Comparison of ENCODE assay signal across 1 cellular context in the genomic region with DNA sequence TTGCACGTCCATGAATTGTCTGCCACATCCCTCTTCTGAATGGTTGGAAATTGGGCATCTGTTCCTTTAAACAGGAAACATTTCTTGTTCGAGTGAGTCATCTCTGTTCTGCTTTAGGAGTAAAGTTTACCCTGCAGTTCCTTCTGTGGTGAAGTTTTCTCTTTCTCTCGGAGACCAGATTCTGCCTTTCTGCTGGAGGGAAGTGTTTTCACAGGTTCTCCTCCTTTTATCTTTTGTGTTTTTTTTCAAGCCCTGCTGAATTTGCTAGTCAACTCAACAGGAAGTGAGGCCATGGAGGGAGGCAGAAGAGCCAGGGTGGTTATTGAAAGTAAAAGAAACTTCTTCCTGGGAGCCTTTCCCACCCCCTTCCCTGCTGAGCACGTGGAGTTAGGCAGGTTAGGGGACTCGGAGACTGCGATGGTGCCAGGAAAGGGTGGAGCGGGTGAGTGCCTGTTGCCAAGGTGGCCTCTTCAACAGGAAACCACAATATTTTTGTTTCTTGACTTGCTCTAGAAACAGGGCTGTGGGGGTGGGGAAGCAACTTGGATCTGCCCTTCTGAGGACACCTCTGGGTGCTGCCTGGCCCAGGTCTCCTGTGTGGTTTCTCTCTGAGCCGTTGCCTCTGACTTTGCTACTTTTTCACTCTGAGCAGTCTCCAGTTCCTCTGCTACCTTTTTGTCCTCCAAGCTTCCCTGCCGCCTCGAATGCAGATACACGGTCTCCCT.
A peak's percentile ranks its signal among the peaks of the same experiment; 100 is the strongest.
TF ChIP-seq lines count a peak whose summit lies in the region.

No MANE protein-coding gene starts in this region.

TF ChIP-seq in SK-N-SH, 30 proteins besides CTCF, POLR2A, EP300 and RAD21 (continued from another document):
- peak; percentile 55 for TF ChIP-seq NFIC (IDR thresholded peaks at IDR 0.05; ENCODE audit: borderline replicate concordance)
- TF ChIP-seq POLR2AphosphoS5 (IDR thresholded peaks at IDR 0.05; ENCODE audit: low read depth, low read length) = peak; percentile 75
- no peak for TF ChIP-seq SMC3 (IDR thresholded peaks at IDR 0.05; ENCODE audit: low read depth, low read length)
- TF ChIP-seq, protein P1, sequence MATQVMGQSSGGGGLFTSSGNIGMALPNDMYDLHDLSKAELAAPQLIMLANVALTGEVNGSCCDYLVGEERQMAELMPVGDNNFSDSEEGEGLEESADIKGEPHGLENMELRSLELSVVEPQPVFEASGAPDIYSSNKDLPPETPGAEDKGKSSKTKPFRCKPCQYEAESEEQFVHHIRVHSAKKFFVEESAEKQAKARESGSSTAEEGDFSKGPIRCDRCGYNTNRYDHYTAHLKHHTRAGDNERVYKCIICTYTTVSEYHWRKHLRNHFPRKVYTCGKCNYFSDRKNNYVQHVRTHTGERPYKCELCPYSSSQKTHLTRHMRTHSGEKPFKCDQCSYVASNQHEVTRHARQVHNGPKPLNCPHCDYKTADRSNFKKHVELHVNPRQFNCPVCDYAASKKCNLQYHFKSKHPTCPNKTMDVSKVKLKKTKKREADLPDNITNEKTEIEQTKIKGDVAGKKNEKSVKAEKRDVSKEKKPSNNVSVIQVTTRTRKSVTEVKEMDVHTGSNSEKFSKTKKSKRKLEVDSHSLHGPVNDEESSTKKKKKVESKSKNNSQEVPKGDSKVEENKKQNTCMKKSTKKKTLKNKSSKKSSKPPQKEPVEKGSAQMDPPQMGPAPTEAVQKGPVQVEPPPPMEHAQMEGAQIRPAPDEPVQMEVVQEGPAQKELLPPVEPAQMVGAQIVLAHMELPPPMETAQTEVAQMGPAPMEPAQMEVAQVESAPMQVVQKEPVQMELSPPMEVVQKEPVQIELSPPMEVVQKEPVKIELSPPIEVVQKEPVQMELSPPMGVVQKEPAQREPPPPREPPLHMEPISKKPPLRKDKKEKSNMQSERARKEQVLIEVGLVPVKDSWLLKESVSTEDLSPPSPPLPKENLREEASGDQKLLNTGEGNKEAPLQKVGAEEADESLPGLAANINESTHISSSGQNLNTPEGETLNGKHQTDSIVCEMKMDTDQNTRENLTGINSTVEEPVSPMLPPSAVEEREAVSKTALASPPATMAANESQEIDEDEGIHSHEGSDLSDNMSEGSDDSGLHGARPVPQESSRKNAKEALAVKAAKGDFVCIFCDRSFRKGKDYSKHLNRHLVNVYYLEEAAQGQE (IDR thresholded peaks at IDR 0.05; ENCODE audit: low read depth, low read length) = no peak
- TF ChIP-seq TAF1 (IDR thresholded peaks at IDR 0.05; ENCODE audit: borderline replicate concordance, low read depth, low read length) = peak; percentile 32; the same call in 1 of the 2 replicates
- TF ChIP-seq TCF12 (IDR thresholded peaks at IDR 0.05) = peak; percentile 16
- TF ChIP-seq, protein P2, sequence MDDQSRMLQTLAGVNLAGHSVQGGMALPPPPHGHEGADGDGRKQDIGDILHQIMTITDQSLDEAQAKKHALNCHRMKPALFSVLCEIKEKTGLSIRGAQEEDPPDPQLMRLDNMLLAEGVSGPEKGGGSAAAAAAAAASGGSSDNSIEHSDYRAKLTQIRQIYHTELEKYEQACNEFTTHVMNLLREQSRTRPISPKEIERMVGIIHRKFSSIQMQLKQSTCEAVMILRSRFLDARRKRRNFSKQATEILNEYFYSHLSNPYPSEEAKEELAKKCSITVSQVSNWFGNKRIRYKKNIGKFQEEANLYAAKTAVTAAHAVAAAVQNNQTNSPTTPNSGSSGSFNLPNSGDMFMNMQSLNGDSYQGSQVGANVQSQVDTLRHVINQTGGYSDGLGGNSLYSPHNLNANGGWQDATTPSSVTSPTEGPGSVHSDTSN (IDR thresholded peaks at IDR 0.05) = no peak
- TF ChIP-seq NRF1 (IDR thresholded peaks at IDR 0.05; ENCODE audit: low read depth, low read length) = no peak
- TF ChIP-seq, protein P3, sequence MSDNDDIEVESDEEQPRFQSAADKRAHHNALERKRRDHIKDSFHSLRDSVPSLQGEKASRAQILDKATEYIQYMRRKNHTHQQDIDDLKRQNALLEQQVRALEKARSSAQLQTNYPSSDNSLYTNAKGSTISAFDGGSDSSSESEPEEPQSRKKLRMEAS (IDR thresholded peaks at IDR 0.05; ENCODE audit: low read depth) = peak; percentile 99
- peak; percentile 42; the same call in 1 of the 2 replicates for TF ChIP-seq ELF1 (IDR thresholded peaks at IDR 0.05)
- TF ChIP-seq FOSL2 (IDR thresholded peaks at IDR 0.05; ENCODE audit: borderline replicate concordance, low read depth) = peak; percentile 80
- TF ChIP-seq RFX5 (IDR thresholded peaks at IDR 0.05; ENCODE audit: low read length) = no peak
- no peak for TF ChIP-seq GATA2 (CRISPR knock-in tag; IDR thresholded peaks at IDR 0.05)
- no peak; the same call in 1 of the 2 replicates for TF ChIP-seq RXRA (IDR thresholded peaks at IDR 0.05; ENCODE audit: borderline replicate concordance, low read depth)
- TF ChIP-seq RCOR1 (IDR thresholded peaks at IDR 0.05; ENCODE audit: low read length) = no peak
- 0 out of 2 replicates have a peak, but pooled peaks have one; percentile 29 for TF ChIP-seq YY1 (IDR thresholded peaks at IDR 0.05; ENCODE audit: low read depth)
- no peak for TF ChIP-seq TEAD4 (IDR thresholded peaks at IDR 0.05; ENCODE audit: borderline replicate concordance, insufficient read depth)
- no peak for TF ChIP-seq CHD2 (IDR thresholded peaks at IDR 0.05; ENCODE audit: low read length, partially characterized antibody)
- no peak for TF ChIP-seq EZH2phosphoT487 (IDR thresholded peaks at IDR 0.05; ENCODE audit: borderline replicate concordance, low read depth)
- TF ChIP-seq FOXJ3 (CRISPR knock-in tag; IDR thresholded peaks at IDR 0.05) = no peak
- no peak for TF ChIP-seq MEF2A (IDR thresholded peaks at IDR 0.05; ENCODE audit: borderline replicate concordance, low read depth)
